In the genomic region with DNA sequence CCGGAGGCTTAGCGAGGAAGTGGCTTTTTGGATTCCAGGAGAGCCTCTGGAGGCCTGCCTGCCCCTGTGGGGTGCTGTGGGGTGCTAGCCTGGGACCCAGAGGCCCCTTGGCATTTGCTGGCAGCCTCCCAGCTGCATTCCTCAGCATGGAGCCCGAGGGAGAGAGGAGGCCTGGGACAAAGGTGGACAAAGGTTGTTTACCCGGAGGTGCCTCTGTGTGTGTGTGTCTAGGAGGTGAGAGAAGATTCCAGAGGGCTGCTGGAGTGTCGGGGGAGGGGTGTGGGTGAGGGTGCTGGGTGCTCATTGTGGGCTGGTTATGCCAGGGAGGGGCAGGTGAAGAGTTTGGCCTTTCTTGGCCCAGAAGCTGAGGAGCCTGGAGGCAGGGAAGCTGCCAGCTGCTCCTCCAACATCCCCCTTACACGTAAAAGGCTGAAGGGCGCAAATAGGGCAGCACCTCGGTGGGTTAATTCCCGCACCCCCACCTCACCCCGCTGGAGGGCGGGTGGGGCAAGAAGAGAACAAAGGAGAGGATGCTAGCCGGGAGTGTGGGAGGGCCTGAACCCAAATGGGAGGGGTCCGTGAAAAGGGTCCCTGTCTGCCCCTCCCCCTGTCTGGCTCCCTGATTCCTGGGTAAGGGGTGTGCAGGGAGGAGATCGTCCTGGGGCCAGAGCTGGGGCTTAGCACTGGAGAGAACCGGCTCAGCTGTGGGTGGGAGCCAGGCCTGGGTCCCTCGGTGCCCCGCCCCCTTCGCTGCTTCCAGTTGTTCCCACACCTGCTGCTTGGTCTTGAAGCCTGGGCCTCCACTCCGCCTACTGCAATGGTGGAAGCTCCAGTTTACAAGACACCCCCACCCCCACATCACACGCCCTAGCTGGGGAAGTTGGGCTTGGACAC, we compare ENCODE assay signal across 1 cellular context.
A peak's percentile ranks its signal among the peaks of the same experiment; 100 is the strongest.
TF ChIP-seq lines count a peak whose summit lies in the region.

No MANE protein-coding gene starts in this region.

TF ChIP-seq in HepG2, 621 proteins besides CTCF, POLR2A, EP300 and RAD21 (continued from another document and continues in another):
- TF ChIP-seq ZFYVE20 (CRISPR knock-in tag; IDR thresholded peaks at IDR 0.05; ENCODE audit: borderline replicate concordance, low read depth) (0 out of 2 replicates have a peak, but pooled peaks have one; percentile 55), SSRP1 (CRISPR knock-in tag; IDR thresholded peaks at IDR 0.05) (peak; percentile 55), ZNF335 (CRISPR knock-in tag; IDR thresholded peaks at IDR 0.05) (no peak), ZSCAN22 (CRISPR knock-in tag; IDR thresholded peaks at IDR 0.05) (no peak), NFKB2 (CRISPR knock-in tag; IDR thresholded peaks at IDR 0.05; ENCODE audit: borderline replicate concordance) (no peak), ZNF570 (CRISPR knock-in tag; IDR thresholded peaks at IDR 0.05; ENCODE audit: borderline replicate concordance) (no peak), HNF4G (IDR thresholded peaks at IDR 0.05; ENCODE audit: borderline replicate concordance, low read depth, low read length) (peak; percentile 93), HNF4G (CRISPR knock-in tag; IDR thresholded peaks at IDR 0.05; ENCODE audit: borderline replicate concordance, low read depth) (peak; percentile 91), MXD4 (CRISPR knock-in tag; IDR thresholded peaks at IDR 0.05) (0 out of 2 replicates have a peak, but pooled peaks have one; percentile 19), ZNF263 (CRISPR knock-in tag; IDR thresholded peaks at IDR 0.05) (peak; percentile 16), TSC22D2 (CRISPR knock-in tag; IDR thresholded peaks at IDR 0.05; ENCODE audit: borderline replicate concordance) (peak; percentile 67; the same call in 1 of the 2 replicates), GATA4 (IDR thresholded peaks at IDR 0.05; ENCODE audit: borderline replicate concordance, low read depth) (no peak), ATF7-NPFF (CRISPR knock-in tag; IDR thresholded peaks at IDR 0.05; ENCODE audit: low read depth) (no peak), IKZF4 (CRISPR knock-in tag; IDR thresholded peaks at IDR 0.05; ENCODE audit: borderline replicate concordance, low read depth, not compliant biosample characterization) (no peak), CBX1 (IDR thresholded peaks at IDR 0.05; ENCODE audit: low read depth) (no peak), SUZ12 (IDR thresholded peaks at IDR 0.05; ENCODE audit: low read depth, low read length) (no peak), EHMT2 (IDR thresholded peaks at IDR 0.05; ENCODE audit: borderline replicate concordance, low read depth, low read length) (no peak), FOXP1 (IDR thresholded peaks at IDR 0.05) (peak; percentile 81; the same call in 1 of the 2 replicates), FOXP1 (CRISPR knock-in tag; IDR thresholded peaks at IDR 0.05) (peak; percentile 94)
- TF ChIP-seq, protein P1, sequence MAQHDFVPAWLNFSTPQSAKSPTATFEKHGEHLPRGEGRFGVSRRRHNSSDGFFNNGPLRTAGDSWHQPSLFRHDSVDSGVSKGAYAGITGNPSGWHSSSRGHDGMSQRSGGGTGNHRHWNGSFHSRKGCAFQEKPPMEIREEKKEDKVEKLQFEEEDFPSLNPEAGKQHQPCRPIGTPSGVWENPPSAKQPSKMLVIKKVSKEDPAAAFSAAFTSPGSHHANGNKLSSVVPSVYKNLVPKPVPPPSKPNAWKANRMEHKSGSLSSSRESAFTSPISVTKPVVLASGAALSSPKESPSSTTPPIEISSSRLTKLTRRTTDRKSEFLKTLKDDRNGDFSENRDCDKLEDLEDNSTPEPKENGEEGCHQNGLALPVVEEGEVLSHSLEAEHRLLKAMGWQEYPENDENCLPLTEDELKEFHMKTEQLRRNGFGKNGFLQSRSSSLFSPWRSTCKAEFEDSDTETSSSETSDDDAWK (CRISPR knock-in tag; IDR thresholded peaks at IDR 0.05) = no peak
- TF ChIP-seq, protein P2, sequence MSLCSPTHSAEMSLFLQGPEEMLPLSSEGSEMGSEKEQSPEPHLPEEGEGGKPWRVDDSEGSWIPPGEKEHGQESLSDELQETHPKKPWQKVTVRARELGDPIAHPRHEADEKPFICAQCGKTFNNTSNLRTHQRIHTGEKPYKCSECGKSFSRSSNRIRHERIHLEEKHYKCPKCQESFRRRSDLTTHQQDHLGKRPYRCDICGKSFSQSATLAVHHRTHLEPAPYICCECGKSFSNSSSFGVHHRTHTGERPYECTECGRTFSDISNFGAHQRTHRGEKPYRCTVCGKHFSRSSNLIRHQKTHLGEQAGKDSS (CRISPR knock-in tag; IDR thresholded peaks at IDR 0.05; ENCODE audit: borderline replicate concordance, low read depth) = peak; percentile 63; the same call in 1 of the 2 replicates
- TF ChIP-seq, protein P3, sequence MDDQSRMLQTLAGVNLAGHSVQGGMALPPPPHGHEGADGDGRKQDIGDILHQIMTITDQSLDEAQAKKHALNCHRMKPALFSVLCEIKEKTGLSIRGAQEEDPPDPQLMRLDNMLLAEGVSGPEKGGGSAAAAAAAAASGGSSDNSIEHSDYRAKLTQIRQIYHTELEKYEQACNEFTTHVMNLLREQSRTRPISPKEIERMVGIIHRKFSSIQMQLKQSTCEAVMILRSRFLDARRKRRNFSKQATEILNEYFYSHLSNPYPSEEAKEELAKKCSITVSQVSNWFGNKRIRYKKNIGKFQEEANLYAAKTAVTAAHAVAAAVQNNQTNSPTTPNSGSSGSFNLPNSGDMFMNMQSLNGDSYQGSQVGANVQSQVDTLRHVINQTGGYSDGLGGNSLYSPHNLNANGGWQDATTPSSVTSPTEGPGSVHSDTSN (CRISPR knock-in tag; IDR thresholded peaks at IDR 0.05; ENCODE audit: borderline replicate concordance) = no peak
- TF ChIP-seq, protein P4, sequence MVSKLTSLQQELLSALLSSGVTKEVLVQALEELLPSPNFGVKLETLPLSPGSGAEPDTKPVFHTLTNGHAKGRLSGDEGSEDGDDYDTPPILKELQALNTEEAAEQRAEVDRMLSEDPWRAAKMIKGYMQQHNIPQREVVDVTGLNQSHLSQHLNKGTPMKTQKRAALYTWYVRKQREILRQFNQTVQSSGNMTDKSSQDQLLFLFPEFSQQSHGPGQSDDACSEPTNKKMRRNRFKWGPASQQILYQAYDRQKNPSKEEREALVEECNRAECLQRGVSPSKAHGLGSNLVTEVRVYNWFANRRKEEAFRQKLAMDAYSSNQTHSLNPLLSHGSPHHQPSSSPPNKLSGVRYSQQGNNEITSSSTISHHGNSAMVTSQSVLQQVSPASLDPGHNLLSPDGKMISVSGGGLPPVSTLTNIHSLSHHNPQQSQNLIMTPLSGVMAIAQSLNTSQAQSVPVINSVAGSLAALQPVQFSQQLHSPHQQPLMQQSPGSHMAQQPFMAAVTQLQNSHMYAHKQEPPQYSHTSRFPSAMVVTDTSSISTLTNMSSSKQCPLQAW (CRISPR knock-in tag; IDR thresholded peaks at IDR 0.05) = peak; percentile 91
- TF ChIP-seq, protein P5, sequence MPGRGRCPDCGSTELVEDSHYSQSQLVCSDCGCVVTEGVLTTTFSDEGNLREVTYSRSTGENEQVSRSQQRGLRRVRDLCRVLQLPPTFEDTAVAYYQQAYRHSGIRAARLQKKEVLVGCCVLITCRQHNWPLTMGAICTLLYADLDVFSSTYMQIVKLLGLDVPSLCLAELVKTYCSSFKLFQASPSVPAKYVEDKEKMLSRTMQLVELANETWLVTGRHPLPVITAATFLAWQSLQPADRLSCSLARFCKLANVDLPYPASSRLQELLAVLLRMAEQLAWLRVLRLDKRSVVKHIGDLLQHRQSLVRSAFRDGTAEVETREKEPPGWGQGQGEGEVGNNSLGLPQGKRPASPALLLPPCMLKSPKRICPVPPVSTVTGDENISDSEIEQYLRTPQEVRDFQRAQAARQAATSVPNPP (CRISPR knock-in tag; IDR thresholded peaks at IDR 0.05) = peak; percentile 70; the same call in 1 of the 2 replicates
- TF ChIP-seq, protein P6, sequence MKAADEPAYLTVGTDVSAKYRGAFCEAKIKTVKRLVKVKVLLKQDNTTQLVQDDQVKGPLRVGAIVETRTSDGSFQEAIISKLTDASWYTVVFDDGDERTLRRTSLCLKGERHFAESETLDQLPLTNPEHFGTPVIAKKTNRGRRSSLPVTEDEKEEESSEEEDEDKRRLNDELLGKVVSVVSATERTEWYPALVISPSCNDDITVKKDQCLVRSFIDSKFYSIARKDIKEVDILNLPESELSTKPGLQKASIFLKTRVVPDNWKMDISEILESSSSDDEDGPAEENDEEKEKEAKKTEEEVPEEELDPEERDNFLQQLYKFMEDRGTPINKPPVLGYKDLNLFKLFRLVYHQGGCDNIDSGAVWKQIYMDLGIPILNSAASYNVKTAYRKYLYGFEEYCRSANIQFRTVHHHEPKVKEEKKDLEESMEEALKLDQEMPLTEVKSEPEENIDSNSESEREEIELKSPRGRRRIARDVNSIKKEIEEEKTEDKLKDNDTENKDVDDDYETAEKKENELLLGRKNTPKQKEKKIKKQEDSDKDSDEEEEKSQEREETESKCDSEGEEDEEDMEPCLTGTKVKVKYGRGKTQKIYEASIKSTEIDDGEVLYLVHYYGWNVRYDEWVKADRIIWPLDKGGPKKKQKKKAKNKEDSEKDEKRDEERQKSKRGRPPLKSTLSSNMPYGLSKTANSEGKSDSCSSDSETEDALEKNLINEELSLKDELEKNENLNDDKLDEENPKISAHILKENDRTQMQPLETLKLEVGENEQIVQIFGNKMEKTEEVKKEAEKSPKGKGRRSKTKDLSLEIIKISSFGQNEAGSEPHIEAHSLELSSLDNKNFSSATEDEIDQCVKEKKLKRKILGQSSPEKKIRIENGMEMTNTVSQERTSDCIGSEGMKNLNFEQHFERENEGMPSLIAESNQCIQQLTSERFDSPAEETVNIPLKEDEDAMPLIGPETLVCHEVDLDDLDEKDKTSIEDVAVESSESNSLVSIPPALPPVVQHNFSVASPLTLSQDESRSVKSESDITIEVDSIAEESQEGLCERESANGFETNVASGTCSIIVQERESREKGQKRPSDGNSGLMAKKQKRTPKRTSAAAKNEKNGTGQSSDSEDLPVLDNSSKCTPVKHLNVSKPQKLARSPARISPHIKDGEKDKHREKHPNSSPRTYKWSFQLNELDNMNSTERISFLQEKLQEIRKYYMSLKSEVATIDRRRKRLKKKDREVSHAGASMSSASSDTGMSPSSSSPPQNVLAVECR (CRISPR knock-in tag; IDR thresholded peaks at IDR 0.05; ENCODE audit: borderline replicate concordance) = peak; percentile 65
- TF ChIP-seq, protein P7, sequence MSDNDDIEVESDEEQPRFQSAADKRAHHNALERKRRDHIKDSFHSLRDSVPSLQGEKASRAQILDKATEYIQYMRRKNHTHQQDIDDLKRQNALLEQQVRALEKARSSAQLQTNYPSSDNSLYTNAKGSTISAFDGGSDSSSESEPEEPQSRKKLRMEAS (IDR thresholded peaks at IDR 0.05) = peak; percentile 78
- TF ChIP-seq, protein P8, sequence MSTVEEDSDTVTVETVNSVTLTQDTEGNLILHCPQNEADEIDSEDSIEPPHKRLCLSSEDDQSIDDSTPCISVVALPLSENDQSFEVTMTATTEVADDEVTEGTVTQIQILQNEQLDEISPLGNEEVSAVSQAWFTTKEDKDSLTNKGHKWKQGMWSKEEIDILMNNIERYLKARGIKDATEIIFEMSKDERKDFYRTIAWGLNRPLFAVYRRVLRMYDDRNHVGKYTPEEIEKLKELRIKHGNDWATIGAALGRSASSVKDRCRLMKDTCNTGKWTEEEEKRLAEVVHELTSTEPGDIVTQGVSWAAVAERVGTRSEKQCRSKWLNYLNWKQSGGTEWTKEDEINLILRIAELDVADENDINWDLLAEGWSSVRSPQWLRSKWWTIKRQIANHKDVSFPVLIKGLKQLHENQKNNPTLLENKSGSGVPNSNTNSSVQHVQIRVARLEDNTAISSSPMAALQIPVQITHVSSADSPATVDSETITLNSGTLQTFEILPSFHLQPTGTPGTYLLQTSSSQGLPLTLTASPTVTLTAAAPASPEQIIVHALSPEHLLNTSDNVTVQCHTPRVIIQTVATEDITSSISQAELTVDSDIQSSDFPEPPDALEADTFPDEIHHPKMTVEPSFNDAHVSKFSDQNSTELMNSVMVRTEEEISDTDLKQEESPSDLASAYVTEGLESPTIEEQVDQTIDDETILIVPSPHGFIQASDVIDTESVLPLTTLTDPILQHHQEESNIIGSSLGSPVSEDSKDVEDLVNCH (CRISPR knock-in tag; IDR thresholded peaks at IDR 0.05) = no peak
- TF ChIP-seq, protein P9, sequence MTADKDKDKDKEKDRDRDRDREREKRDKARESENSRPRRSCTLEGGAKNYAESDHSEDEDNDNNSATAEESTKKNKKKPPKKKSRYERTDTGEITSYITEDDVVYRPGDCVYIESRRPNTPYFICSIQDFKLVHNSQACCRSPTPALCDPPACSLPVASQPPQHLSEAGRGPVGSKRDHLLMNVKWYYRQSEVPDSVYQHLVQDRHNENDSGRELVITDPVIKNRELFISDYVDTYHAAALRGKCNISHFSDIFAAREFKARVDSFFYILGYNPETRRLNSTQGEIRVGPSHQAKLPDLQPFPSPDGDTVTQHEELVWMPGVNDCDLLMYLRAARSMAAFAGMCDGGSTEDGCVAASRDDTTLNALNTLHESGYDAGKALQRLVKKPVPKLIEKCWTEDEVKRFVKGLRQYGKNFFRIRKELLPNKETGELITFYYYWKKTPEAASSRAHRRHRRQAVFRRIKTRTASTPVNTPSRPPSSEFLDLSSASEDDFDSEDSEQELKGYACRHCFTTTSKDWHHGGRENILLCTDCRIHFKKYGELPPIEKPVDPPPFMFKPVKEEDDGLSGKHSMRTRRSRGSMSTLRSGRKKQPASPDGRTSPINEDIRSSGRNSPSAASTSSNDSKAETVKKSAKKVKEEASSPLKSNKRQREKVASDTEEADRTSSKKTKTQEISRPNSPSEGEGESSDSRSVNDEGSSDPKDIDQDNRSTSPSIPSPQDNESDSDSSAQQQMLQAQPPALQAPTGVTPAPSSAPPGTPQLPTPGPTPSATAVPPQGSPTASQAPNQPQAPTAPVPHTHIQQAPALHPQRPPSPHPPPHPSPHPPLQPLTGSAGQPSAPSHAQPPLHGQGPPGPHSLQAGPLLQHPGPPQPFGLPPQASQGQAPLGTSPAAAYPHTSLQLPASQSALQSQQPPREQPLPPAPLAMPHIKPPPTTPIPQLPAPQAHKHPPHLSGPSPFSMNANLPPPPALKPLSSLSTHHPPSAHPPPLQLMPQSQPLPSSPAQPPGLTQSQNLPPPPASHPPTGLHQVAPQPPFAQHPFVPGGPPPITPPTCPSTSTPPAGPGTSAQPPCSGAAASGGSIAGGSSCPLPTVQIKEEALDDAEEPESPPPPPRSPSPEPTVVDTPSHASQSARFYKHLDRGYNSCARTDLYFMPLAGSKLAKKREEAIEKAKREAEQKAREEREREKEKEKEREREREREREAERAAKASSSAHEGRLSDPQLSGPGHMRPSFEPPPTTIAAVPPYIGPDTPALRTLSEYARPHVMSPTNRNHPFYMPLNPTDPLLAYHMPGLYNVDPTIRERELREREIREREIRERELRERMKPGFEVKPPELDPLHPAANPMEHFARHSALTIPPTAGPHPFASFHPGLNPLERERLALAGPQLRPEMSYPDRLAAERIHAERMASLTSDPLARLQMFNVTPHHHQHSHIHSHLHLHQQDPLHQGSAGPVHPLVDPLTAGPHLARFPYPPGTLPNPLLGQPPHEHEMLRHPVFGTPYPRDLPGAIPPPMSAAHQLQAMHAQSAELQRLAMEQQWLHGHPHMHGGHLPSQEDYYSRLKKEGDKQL (CRISPR knock-in tag; IDR thresholded peaks at IDR 0.05; ENCODE audit: low read depth) = peak; percentile 42; the same call in 1 of the 2 replicates
- TF ChIP-seq, protein P10, sequence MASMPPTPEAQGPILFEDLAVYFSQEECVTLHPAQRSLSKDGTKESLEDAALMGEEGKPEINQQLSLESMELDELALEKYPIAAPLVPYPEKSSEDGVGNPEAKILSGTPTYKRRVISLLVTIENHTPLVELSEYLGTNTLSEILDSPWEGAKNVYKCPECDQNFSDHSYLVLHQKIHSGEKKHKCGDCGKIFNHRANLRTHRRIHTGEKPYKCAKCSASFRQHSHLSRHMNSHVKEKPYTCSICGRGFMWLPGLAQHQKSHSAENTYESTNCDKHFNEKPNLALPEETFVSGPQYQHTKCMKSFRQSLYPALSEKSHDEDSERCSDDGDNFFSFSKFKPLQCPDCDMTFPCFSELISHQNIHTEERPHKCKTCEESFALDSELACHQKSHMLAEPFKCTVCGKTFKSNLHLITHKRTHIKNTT (CRISPR knock-in tag; IDR thresholded peaks at IDR 0.05) = no peak
